ENCODE assay signal across 9 cellular contexts in genomic region chr22:20748820-20749428, GRCh38. TPM values are rescaled to one million over a fixed set of nuclear protein-coding genes. Genes with fewer than 3 reads are reported as not detected.
A peak's percentile ranks its signal among the peaks of the same experiment; 100 is the strongest.
DNase-seq lines count a peak whose midpoint lies in the region; ATAC-seq lines count a peak whose summit lies in the region.
"Had no signal": no experiment of that assay in that cellular context is flagged by ENCODE, and none has a peak within 500 bp of the region (broad histone marks: within the 10 kb centered on the region; RNA-seq: fewer than 3 reads in every experiment).

No MANE protein-coding gene starts in this region.

- intact Hi-C loops in activated CD4-positive, alpha-beta T cell treated with anti-CD3 and anti-CD28 coated beads, Interleukin-2, amount 10 ng/mL, durations not matched to agents 24 days and 14 days (cut with micrococcal nuclease): no loop called here

- DNase-seq in activated CD4-positive, alpha-beta T cell treated with anti-CD3 and anti-CD28 coated beads, Interleukin-2, amount 10 ng/mL, durations not matched to agents 24 days and 14 days: no peak
- no peak for DNase-seq in activated CD4-positive, alpha-beta T cell treated with anti-CD3 and anti-CD28 coated beads for 4 hours
- no peak for DNase-seq in COR-L47 (lab: John Stamatoyannopoulos, UW)
- no peak for DNase-seq in NCI-H2227 (lab: John Stamatoyannopoulos, UW; ENCODE audit: unreplicated experiment)
- no peak for DNase-seq in 8988T
- DNase-seq: stimulated activated CD4-positive, alpha-beta T cell treated with anti-CD3 and anti-CD28 coated beads, Interleukin-4, amount 100 ng/mL, for 1 hour had no signal

- H3K36me3 Mint-ChIP-seq in activated CD4-positive, alpha-beta T cell treated with anti-CD3 and anti-CD28 coated beads, Interleukin-2, amount 10 ng/mL, durations not matched to agents 24 days and 14 days (ENCODE audit: low read depth): peaks cover 25% of the 10 kb centered on the region
- H3K36me3 Mint-ChIP-seq in stimulated activated naive CD8-positive, alpha-beta T cell treated with anti-CD3 and anti-CD28 coated beads, Interleukin-15, Interleukin-2, amounts not matched to agents 100 ng/mL and 50 ng/mL, for 24 hours (ENCODE audit: low read depth): peaks cover 49% of the 10 kb centered on the region

- peak; percentile 48 for ATAC-seq in HG02970 (IDR thresholded peaks at IDR 0.05; ENCODE audit: low FRiP score, unreplicated experiment)

- no peaks in the 10 kb centered on the region for H3K27me3 Mint-ChIP-seq in activated CD4-positive, alpha-beta T cell treated with anti-CD3 and anti-CD28 coated beads, Interleukin-2, amount 10 ng/mL, durations not matched to agents 24 days and 14 days
- H3K27me3 Mint-ChIP-seq in stimulated activated naive CD8-positive, alpha-beta T cell treated with anti-CD3 and anti-CD28 coated beads, Interleukin-15, Interleukin-2, amounts not matched to agents 100 ng/mL and 50 ng/mL, for 24 hours: no peaks in the 10 kb centered on the region

- peak overlapping the region; percentile 57 for H3K27ac ChIP-seq in angular gyrus (ENCODE audit: low read depth, low read length)

- H3K9me3 Mint-ChIP-seq in activated CD4-positive, alpha-beta T cell treated with anti-CD3 and anti-CD28 coated beads, Interleukin-2, amount 10 ng/mL, durations not matched to agents 24 days and 14 days: no peaks in the 10 kb centered on the region
- H3K9me3 Mint-ChIP-seq in stimulated activated naive CD8-positive, alpha-beta T cell treated with anti-CD3 and anti-CD28 coated beads, Interleukin-15, Interleukin-2, amounts not matched to agents 100 ng/mL and 50 ng/mL, for 24 hours: no peaks in the 10 kb centered on the region

- H3K27ac Mint-ChIP-seq in activated CD4-positive, alpha-beta T cell treated with anti-CD3 and anti-CD28 coated beads, Interleukin-2, amount 10 ng/mL, durations not matched to agents 24 days and 14 days: peak overlapping the region; percentile 34
- peak overlapping the region; percentile 68 for H3K27ac Mint-ChIP-seq in stimulated activated naive CD8-positive, alpha-beta T cell treated with anti-CD3 and anti-CD28 coated beads, Interleukin-15, Interleukin-2, amounts not matched to agents 100 ng/mL and 50 ng/mL, for 24 hours

- no peaks in the 10 kb centered on the region for H3K4me1 Mint-ChIP-seq in activated CD4-positive, alpha-beta T cell treated with anti-CD3 and anti-CD28 coated beads, Interleukin-2, amount 10 ng/mL, durations not matched to agents 24 days and 14 days
- H3K4me1 Mint-ChIP-seq in stimulated activated naive CD8-positive, alpha-beta T cell treated with anti-CD3 and anti-CD28 coated beads, Interleukin-15, Interleukin-2, amounts not matched to agents 100 ng/mL and 50 ng/mL, for 24 hours (ENCODE audit: low read depth): peaks cover 25% of the 10 kb centered on the region

- no peak overlapping the region for H3K4me3 Mint-ChIP-seq in activated CD4-positive, alpha-beta T cell treated with anti-CD3 and anti-CD28 coated beads, Interleukin-2, amount 10 ng/mL, durations not matched to agents 24 days and 14 days
- no peak overlapping the region for H3K4me3 Mint-ChIP-seq in stimulated activated naive CD8-positive, alpha-beta T cell treated with anti-CD3 and anti-CD28 coated beads, Interleukin-15, Interleukin-2, amounts not matched to agents 100 ng/mL and 50 ng/mL, for 24 hours

RNA-seq across cellular contexts. Expression of gene SERPIND1, which starts 25.0 kb away (rescaled TPM):
- not detected in 2 replicates for total RNA-seq in activated CD4-positive, alpha-beta T cell treated with anti-CD3 and anti-CD28 coated beads, Interleukin-2, amount 10 ng/mL, durations not matched to agents 24 days and 14 days
